Comparison of ENCODE assay signal across 14 cellular contexts in genomic region chr14:61435563-61436337, GRCh38.
DNase-seq lines count a peak whose midpoint lies in the region; ATAC-seq and TF ChIP-seq lines count a peak whose summit lies in the region.
"Had no signal": no experiment of that assay in that cellular context is flagged by ENCODE, and none has a peak within 500 bp of the region (broad histone marks: within the 10 kb centered on the region; RNA-seq: fewer than 3 reads in every experiment).

No MANE protein-coding gene starts in this region.

- H3K36me3 ChIP-seq in CD4-positive, CD25-positive, alpha-beta regulatory T cell (ENCODE audit: control insufficient read depth, insufficient read depth, low read length), result peaks cover 8% of the 10 kb centered on the region
- H3K36me3 ChIP-seq in HEK293 (ENCODE audit: control insufficient read depth in 2 of 2, insufficient read depth in 1 of 2, low read length in 2 of 2) (no peaks in the 10 kb centered on the region), GM23338 (ENCODE audit: insufficient read depth) (no peaks in the 10 kb centered on the region)
- H3K36me3 ChIP-seq: pancreas, SJCRH30, upper lobe of left lung had no signal

- H3K79me2 ChIP-seq in GM23338 (replicated peaks; ENCODE audit: insufficient read depth), result no peaks in the 10 kb centered on the region

- H3K9me3 Mint-ChIP-seq in CD4-positive, CD25-positive, alpha-beta regulatory T cell, result no peaks in the 10 kb centered on the region
- H3K9me3 Mint-ChIP-seq in effector memory CD8-positive, alpha-beta T cell, result no peaks in the 10 kb centered on the region
- no peaks in the 10 kb centered on the region for H3K9me3 Mint-ChIP-seq in natural killer cell
- H3K9me3 Mint-ChIP-seq in GM23338, result peaks cover 11% of the 10 kb centered on the region; the same call in 1 of the 3 replicates

- no peaks in the 10 kb centered on the region for H4K20me1 ChIP-seq in GM23338 (replicated peaks; ENCODE audit: insufficient read depth)

- H2AFZ ChIP-seq in GM23338, result no peak overlapping the region

- TF ChIP-seq CTCF in HEK293 (tag by site-specific recombination; IDR thresholded peaks at IDR 0.05) (no peak), natural killer cell (IDR thresholded peaks at IDR 0.05) (no peak), GM23338 (conservative IDR thresholded peaks at IDR 0.05; ENCODE audit: low read depth in 2 of 2) (no peak)

- POLR2A ChIA-PET in HEK293 (lab: Yijun Ruan, JAX), result no interaction called here

- no peak for DNase-seq in CD4-positive, CD25-positive, alpha-beta regulatory T cell
- DNase-seq in effector memory CD8-positive, alpha-beta T cell, result no peak
- DNase-seq in natural killer cell (no peak), GM23338 (ENCODE audit: low spot score) (no peak), NCI-H146 treated with DMSO at 0.1 percent for 48 hours (lab: John Stamatoyannopoulos, UW; ENCODE audit: unreplicated experiment) (no peak), NCI-H2227 (lab: John Stamatoyannopoulos, UW; ENCODE audit: unreplicated experiment) (no peak)
- DNase-seq: midbrain, NCI-H1092, NCI-H226, pancreas, SJCRH30, upper lobe of left lung had no signal

- H3K27ac ChIP-seq in CD4-positive, CD25-positive, alpha-beta regulatory T cell (ENCODE audit: insufficient read depth, low read length, poor library complexity, severe bottlenecking), result peak overlapping the region; percentile 17
- H3K27ac ChIP-seq in HEK293 (ENCODE audit: extremely low read depth, low read depth, low read length), result no peak overlapping the region
- H3K27ac ChIP-seq in GM23338 (ENCODE audit: low read depth), result no peak overlapping the region
- H3K27ac ChIP-seq: BLaER1, pancreas, SJCRH30 had no signal

- no peaks in the 10 kb centered on the region for H3K27me3 Mint-ChIP-seq in CD4-positive, CD25-positive, alpha-beta regulatory T cell
- H3K27me3 Mint-ChIP-seq in effector memory CD8-positive, alpha-beta T cell, result no peaks in the 10 kb centered on the region
- H3K27me3 Mint-ChIP-seq in natural killer cell (ENCODE audit: low read depth in 2 of 2) (no peaks in the 10 kb centered on the region), GM23338 (ENCODE audit: insufficient read depth, low read depth, poor library complexity) (peaks cover 4% of the 10 kb centered on the region)

- H3K4me1 Mint-ChIP-seq in CD4-positive, CD25-positive, alpha-beta regulatory T cell, result peaks cover 77 to 98% (median 88%) of the 10 kb centered on the region in 4 donors
- peaks cover 74 to 91% of the 10 kb centered on the region in 2 donors for H3K4me1 Mint-ChIP-seq in effector memory CD8-positive, alpha-beta T cell (ENCODE audit: low read depth in 2 of 2)
- peaks cover 93 to 96% of the 10 kb centered on the region in 2 donors for H3K4me1 Mint-ChIP-seq in natural killer cell
- H3K4me1 Mint-ChIP-seq in GM23338, result peaks cover 24% of the 10 kb centered on the region

- H3K9me3 ChIP-seq in CD4-positive, CD25-positive, alpha-beta regulatory T cell (ENCODE audit: control insufficient read depth in 2 of 2, low read length in 2 of 2), result no peaks in the 10 kb centered on the region
- H3K9me3 ChIP-seq in HEK293 (ENCODE audit: control insufficient read depth, insufficient read depth, low read depth, low read length), result no peaks in the 10 kb centered on the region
- H3K9me3 ChIP-seq: pancreas, SJCRH30, upper lobe of left lung had no signal

- no peaks in the 10 kb centered on the region for H3K9me2 ChIP-seq in GM23338 (ENCODE audit: insufficient read depth)

- no peak for ATAC-seq in CD4-positive, CD25-positive, alpha-beta regulatory T cell (ENCODE audit: low read depth in 2 of 2)
- no peak for ATAC-seq in effector memory CD8-positive, alpha-beta T cell (replicated peaks)
- ATAC-seq in natural killer cell (no peak), GM23338 (no peak)
- ATAC-seq: pancreas had no signal

- H3K4me3 Mint-ChIP-seq in CD4-positive, CD25-positive, alpha-beta regulatory T cell, result peak overlapping the region in 3 of 4 donors; percentile 59 to 69 (median 63)
- peak overlapping the region in 1 of 2 donors; percentile 49 for H3K4me3 Mint-ChIP-seq in effector memory CD8-positive, alpha-beta T cell
- H3K4me3 Mint-ChIP-seq in natural killer cell, result peak overlapping the region; percentile 18
- no peak overlapping the region for H3K4me3 Mint-ChIP-seq in GM23338

- H3K36me3 Mint-ChIP-seq in CD4-positive, CD25-positive, alpha-beta regulatory T cell, result peaks cover 27% of the 10 kb centered on the region
- H3K36me3 Mint-ChIP-seq in effector memory CD8-positive, alpha-beta T cell (ENCODE audit: insufficient read depth), result peaks cover 44% of the 10 kb centered on the region
- H3K36me3 Mint-ChIP-seq in natural killer cell (peaks cover 9% of the 10 kb centered on the region), GM23338 (ENCODE audit: low read depth) (no peaks in the 10 kb centered on the region)

- peak overlapping the region; percentile 42 to 81 (median 54) for H3K27ac Mint-ChIP-seq in CD4-positive, CD25-positive, alpha-beta regulatory T cell
- peak overlapping the region; percentile 75 to 96 for H3K27ac Mint-ChIP-seq in effector memory CD8-positive, alpha-beta T cell
- H3K27ac Mint-ChIP-seq in natural killer cell, result no peak overlapping the region
- H3K27ac Mint-ChIP-seq in GM23338, result no peak overlapping the region

- intact Hi-C loops in natural killer cell (cut with micrococcal nuclease), result loop anchor here (2.0 to 5.0 kb wide), 2 partner anchors 15 to 33 kb away; no protein-coding TSS in a partner anchor

- CTCF ChIA-PET in HEK293 (lab: Yijun Ruan, JAX), result no interaction called here

- H3K27me3 ChIP-seq in CD4-positive, CD25-positive, alpha-beta regulatory T cell (ENCODE audit: control insufficient read depth, insufficient read depth, low read length), result no peaks in the 10 kb centered on the region
- H3K27me3 ChIP-seq in GM23338 (ENCODE audit: insufficient read depth), result no peaks in the 10 kb centered on the region
- H3K27me3 ChIP-seq: BLaER1, pancreas, SJCRH30, upper lobe of left lung had no signal

- no peaks in the 10 kb centered on the region for H3F3A ChIP-seq in GM23338 (replicated peaks; ENCODE audit: low read depth)

- H3K4me3 ChIP-seq in CD4-positive, CD25-positive, alpha-beta regulatory T cell (ENCODE audit: low read depth, low read length), result no peak overlapping the region
- H3K4me3 ChIP-seq in HEK293 (ENCODE audit: low read depth, low read length) (no peak overlapping the region), GM23338 (no peak overlapping the region)
- H3K4me3 ChIP-seq: BLaER1, pancreas, SJCRH30, upper lobe of left lung had no signal

- H3K4me1 ChIP-seq in CD4-positive, CD25-positive, alpha-beta regulatory T cell (ENCODE audit: control insufficient read depth, insufficient read depth, low read length, poor library complexity, severe bottlenecking), result peaks cover 91% of the 10 kb centered on the region
- H3K4me1 ChIP-seq in HEK293 (ENCODE audit: control insufficient read depth, insufficient read depth, low read length) (peaks cover 24% of the 10 kb centered on the region), GM23338 (ENCODE audit: insufficient read depth) (peaks cover 23% of the 10 kb centered on the region)
- H3K4me1 ChIP-seq: SJCRH30 had no signal

- no peak overlapping the region for H3K4me2 ChIP-seq in GM23338
- H3K4me2 ChIP-seq: BLaER1 had no signal

TF ChIP-seq in HEK293, 187 proteins besides CTCF, POLR2A, EP300 and RAD21:
- TF ChIP-seq SP2 (tag by site-specific recombination; IDR thresholded peaks at IDR 0.05) (no peak), ZBTB6 (tag by site-specific recombination; IDR thresholded peaks at IDR 0.05) (no peak), ZBTB17 (tag by site-specific recombination; IDR thresholded peaks at IDR 0.05) (peak; percentile 43), ZNF24 (tag by site-specific recombination; IDR thresholded peaks at IDR 0.05) (peak; percentile 77)

TF ChIP-seq in GM23338, 12 proteins besides CTCF, POLR2A, EP300 and RAD21 (continues in another document):
- TF ChIP-seq STAT1 (IDR thresholded peaks at IDR 0.05; ENCODE audit: unreplicated experiment), result no peak
- TF ChIP-seq, protein P1, sequence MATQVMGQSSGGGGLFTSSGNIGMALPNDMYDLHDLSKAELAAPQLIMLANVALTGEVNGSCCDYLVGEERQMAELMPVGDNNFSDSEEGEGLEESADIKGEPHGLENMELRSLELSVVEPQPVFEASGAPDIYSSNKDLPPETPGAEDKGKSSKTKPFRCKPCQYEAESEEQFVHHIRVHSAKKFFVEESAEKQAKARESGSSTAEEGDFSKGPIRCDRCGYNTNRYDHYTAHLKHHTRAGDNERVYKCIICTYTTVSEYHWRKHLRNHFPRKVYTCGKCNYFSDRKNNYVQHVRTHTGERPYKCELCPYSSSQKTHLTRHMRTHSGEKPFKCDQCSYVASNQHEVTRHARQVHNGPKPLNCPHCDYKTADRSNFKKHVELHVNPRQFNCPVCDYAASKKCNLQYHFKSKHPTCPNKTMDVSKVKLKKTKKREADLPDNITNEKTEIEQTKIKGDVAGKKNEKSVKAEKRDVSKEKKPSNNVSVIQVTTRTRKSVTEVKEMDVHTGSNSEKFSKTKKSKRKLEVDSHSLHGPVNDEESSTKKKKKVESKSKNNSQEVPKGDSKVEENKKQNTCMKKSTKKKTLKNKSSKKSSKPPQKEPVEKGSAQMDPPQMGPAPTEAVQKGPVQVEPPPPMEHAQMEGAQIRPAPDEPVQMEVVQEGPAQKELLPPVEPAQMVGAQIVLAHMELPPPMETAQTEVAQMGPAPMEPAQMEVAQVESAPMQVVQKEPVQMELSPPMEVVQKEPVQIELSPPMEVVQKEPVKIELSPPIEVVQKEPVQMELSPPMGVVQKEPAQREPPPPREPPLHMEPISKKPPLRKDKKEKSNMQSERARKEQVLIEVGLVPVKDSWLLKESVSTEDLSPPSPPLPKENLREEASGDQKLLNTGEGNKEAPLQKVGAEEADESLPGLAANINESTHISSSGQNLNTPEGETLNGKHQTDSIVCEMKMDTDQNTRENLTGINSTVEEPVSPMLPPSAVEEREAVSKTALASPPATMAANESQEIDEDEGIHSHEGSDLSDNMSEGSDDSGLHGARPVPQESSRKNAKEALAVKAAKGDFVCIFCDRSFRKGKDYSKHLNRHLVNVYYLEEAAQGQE (IDR thresholded peaks at IDR 0.05; ENCODE audit: unreplicated experiment), result no peak
- TF ChIP-seq ZNF331 (CRISPR knock-in tag; IDR thresholded peaks at IDR 0.05; ENCODE audit: low read depth), result no peak
- TF ChIP-seq NANOG (IDR thresholded peaks at IDR 0.05; ENCODE audit: borderline replicate concordance), result no peak
- TF ChIP-seq, protein P2, sequence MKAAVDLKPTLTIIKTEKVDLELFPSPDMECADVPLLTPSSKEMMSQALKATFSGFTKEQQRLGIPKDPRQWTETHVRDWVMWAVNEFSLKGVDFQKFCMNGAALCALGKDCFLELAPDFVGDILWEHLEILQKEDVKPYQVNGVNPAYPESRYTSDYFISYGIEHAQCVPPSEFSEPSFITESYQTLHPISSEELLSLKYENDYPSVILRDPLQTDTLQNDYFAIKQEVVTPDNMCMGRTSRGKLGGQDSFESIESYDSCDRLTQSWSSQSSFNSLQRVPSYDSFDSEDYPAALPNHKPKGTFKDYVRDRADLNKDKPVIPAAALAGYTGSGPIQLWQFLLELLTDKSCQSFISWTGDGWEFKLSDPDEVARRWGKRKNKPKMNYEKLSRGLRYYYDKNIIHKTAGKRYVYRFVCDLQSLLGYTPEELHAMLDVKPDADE (IDR thresholded peaks at IDR 0.05), result no peak
- no peak for TF ChIP-seq EZH2 (IDR thresholded peaks at IDR 0.05; ENCODE audit: low read depth, unreplicated experiment)
- no peak for TF ChIP-seq JUNB (IDR thresholded peaks at IDR 0.05; ENCODE audit: unreplicated experiment)
- TF ChIP-seq POLR2AphosphoS5 (IDR thresholded peaks at IDR 0.05; ENCODE audit: low read depth), result no peak

Comparison
In these comparisons a context has a peak if more than half of its experiments do, and no peak if none do; other contexts are left out.
1. H3K27ac Mint-ChIP-seq: peak in CD4-positive, CD25-positive, alpha-beta regulatory T cell (3 of 3) and effector memory CD8-positive, alpha-beta T cell (2 of 2); none in natural killer cell (0 of 2) and GM23338 (single experiment).